ENCODE assay signal across 16 cellular contexts in the genomic region with DNA sequence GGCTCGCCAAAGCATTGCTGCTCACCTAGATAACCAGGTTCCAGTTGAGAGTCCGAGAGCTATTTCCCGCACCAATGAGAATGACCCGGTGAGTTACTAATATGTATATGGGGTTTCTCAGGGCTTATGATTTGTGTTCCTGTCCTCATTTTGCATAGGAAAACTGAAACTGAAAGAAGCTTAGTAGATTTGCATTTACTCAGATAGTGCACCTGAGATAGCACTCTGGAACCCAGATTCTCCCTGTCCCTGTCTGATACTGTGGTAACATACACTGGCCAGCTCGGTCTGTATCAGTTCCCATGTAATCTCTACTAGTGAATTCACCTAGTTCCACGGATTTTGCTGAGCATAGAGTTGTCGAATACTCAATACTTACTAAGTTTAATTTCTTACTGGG. TPM values are rescaled to one million over a fixed set of nuclear protein-coding genes. Genes with fewer than 3 reads are reported as not detected.
DNase-seq lines count a peak whose midpoint lies in the region; ATAC-seq and TF ChIP-seq lines count a peak whose summit lies in the region.
"Had no signal": no experiment of that assay in that cellular context is flagged by ENCODE, and none has a peak within 500 bp of the region (broad histone marks: within the 10 kb centered on the region; RNA-seq: fewer than 3 reads in every experiment).

No MANE protein-coding gene starts in this region.

- H3K9me2 ChIP-seq in Karpas-422 (replicated peaks; ENCODE audit: insufficient read depth, low read length), result no peaks in the 10 kb centered on the region

- H3K4me2 ChIP-seq in Karpas-422 (ENCODE audit: low read depth, low read length, poor library complexity, severe bottlenecking), result peak overlapping the region; percentile 44

- CTCF ChIA-PET in activated CD8-positive, alpha-beta T cell treated with anti-CD3 and anti-CD28 coated beads, Interleukin-2, amount 10 ng/mL, durations not matched to agents 7 days and 5 days (lab: Charles Lee), result no interaction called here
- CTCF ChIA-PET in activated CD8-positive, alpha-beta T cell treated with anti-CD3 and anti-CD28 coated beads for 36 hours (lab: Charles Lee), result interaction anchor here (1.4 kb wide), 2 partner anchors 9 to 467 kb away, joined by 3 read pairs; no protein-coding TSS in a partner anchor

- ATAC-seq in activated CD8-positive, alpha-beta T cell treated with anti-CD3 and anti-CD28 coated beads, Interleukin-2, amount 10 ng/mL, durations not matched to agents 7 days and 5 days, result peak; percentile 37
- no peak for ATAC-seq in activated CD8-positive, alpha-beta T cell treated with anti-CD3 and anti-CD28 coated beads for 36 hours
- ATAC-seq in GM21717 (IDR thresholded peaks at IDR 0.05; ENCODE audit: unreplicated experiment) (peak; percentile 69), GM21786 (IDR thresholded peaks at IDR 0.05; ENCODE audit: unreplicated experiment) (no peak), GM19452 (IDR thresholded peaks at IDR 0.05; ENCODE audit: unreplicated experiment) (no peak)
- no peak for ATAC-seq in stimulated activated effector memory CD8-positive, alpha-beta T cell treated with anti-CD3 and anti-CD28 coated beads, Interleukin-12 subunit alpha, Interleukin-12 subunit beta, amount 100 ng/mL, for 72 hours
- ATAC-seq: activated naive CD8-positive, alpha-beta T cell treated with anti-CD3 and anti-CD28 coated beads, Interleukin-2, amount 50 U/mL, for 24 hours had no signal

- no peak for DNase-seq in activated CD8-positive, alpha-beta T cell treated with anti-CD3 and anti-CD28 coated beads, Interleukin-2, amount 10 ng/mL, durations not matched to agents 7 days and 5 days
- no peak for DNase-seq in activated CD8-positive, alpha-beta T cell treated with anti-CD3 and anti-CD28 coated beads for 36 hours
- peak; percentile 61 for DNase-seq in Karpas-422
- DNase-seq in stimulated activated effector memory CD8-positive, alpha-beta T cell treated with anti-CD3 and anti-CD28 coated beads, Interleukin-12 subunit alpha, Interleukin-12 subunit beta, amount 100 ng/mL, for 72 hours (ENCODE audit: low spot score in 2 of 2), result no peak
- DNase-seq in superior temporal gyrus (ENCODE audit: extremely low spot score), result no peak
- DNase-seq: activated naive CD8-positive, alpha-beta T cell treated with anti-CD3 and anti-CD28 coated beads, Interleukin-2, amount 50 U/mL, for 24 hours; cerebellar nuclear complex; GDM1; H9; KBM-7; NCI-H1694 treated with DMSO at 0.1 percent for 48 hours; NCI-H69; trophoblast cell had no signal

- no peak overlapping the region for H3K4me3 ChIP-seq in Karpas-422 (ENCODE audit: low read length)

- H3K4me3 Mint-ChIP-seq in activated CD8-positive, alpha-beta T cell treated with anti-CD3 and anti-CD28 coated beads, Interleukin-2, amount 10 ng/mL, durations not matched to agents 7 days and 5 days, result no peak overlapping the region
- H3K4me3 Mint-ChIP-seq in activated CD8-positive, alpha-beta T cell treated with anti-CD3 and anti-CD28 coated beads for 36 hours, result no peak overlapping the region
- no peak overlapping the region for H3K4me3 Mint-ChIP-seq in stimulated activated effector memory CD8-positive, alpha-beta T cell treated with anti-CD3 and anti-CD28 coated beads, Interleukin-12 subunit alpha, Interleukin-12 subunit beta, amount 100 ng/mL, for 72 hours
- H3K4me3 Mint-ChIP-seq: activated naive CD8-positive, alpha-beta T cell treated with anti-CD3 and anti-CD28 coated beads, Interleukin-2, amount 50 U/mL, for 24 hours; H9 had no signal

- H4K20me1 ChIP-seq in Karpas-422 (ENCODE audit: insufficient read depth, low read depth, low read length), result no peaks in the 10 kb centered on the region

- intact Hi-C loops in activated CD8-positive, alpha-beta T cell treated with anti-CD3 and anti-CD28 coated beads for 36 hours (cut with micrococcal nuclease), result no loop called here

- no peaks in the 10 kb centered on the region for H3K27me3 Mint-ChIP-seq in activated CD8-positive, alpha-beta T cell treated with anti-CD3 and anti-CD28 coated beads, Interleukin-2, amount 10 ng/mL, durations not matched to agents 7 days and 5 days (ENCODE audit: low read depth)
- H3K27me3 Mint-ChIP-seq in activated CD8-positive, alpha-beta T cell treated with anti-CD3 and anti-CD28 coated beads for 36 hours, result no peaks in the 10 kb centered on the region
- H3K27me3 Mint-ChIP-seq: activated naive CD8-positive, alpha-beta T cell treated with anti-CD3 and anti-CD28 coated beads, Interleukin-2, amount 50 U/mL, for 24 hours had no signal

- H3K9ac ChIP-seq in Karpas-422 (ENCODE audit: low read length), result no peak overlapping the region

- peaks cover 53% of the 10 kb centered on the region for H3K36me3 Mint-ChIP-seq in activated CD8-positive, alpha-beta T cell treated with anti-CD3 and anti-CD28 coated beads, Interleukin-2, amount 10 ng/mL, durations not matched to agents 7 days and 5 days (ENCODE audit: low read depth)
- H3K36me3 Mint-ChIP-seq in activated CD8-positive, alpha-beta T cell treated with anti-CD3 and anti-CD28 coated beads for 36 hours (ENCODE audit: low read depth), result peaks cover 28% of the 10 kb centered on the region
- peaks cover 81% of the 10 kb centered on the region for H3K36me3 Mint-ChIP-seq in stimulated activated effector memory CD8-positive, alpha-beta T cell treated with anti-CD3 and anti-CD28 coated beads, Interleukin-12 subunit alpha, Interleukin-12 subunit beta, amount 100 ng/mL, for 72 hours

- H3K27me3 ChIP-seq in Karpas-422 (ENCODE audit: low read length), result no peaks in the 10 kb centered on the region

- POLR2A ChIA-PET in activated CD8-positive, alpha-beta T cell treated with anti-CD3 and anti-CD28 coated beads, Interleukin-2, amount 10 ng/mL, durations not matched to agents 7 days and 5 days (lab: Charles Lee), result no interaction called here
- POLR2A ChIA-PET in activated CD8-positive, alpha-beta T cell treated with anti-CD3 and anti-CD28 coated beads for 36 hours (lab: Charles Lee), result no interaction called here

- peak overlapping the region; percentile 67 for H3K27ac Mint-ChIP-seq in activated CD8-positive, alpha-beta T cell treated with anti-CD3 and anti-CD28 coated beads, Interleukin-2, amount 10 ng/mL, durations not matched to agents 7 days and 5 days
- no peak overlapping the region for H3K27ac Mint-ChIP-seq in activated CD8-positive, alpha-beta T cell treated with anti-CD3 and anti-CD28 coated beads for 36 hours
- H3K27ac Mint-ChIP-seq in stimulated activated effector memory CD8-positive, alpha-beta T cell treated with anti-CD3 and anti-CD28 coated beads, Interleukin-12 subunit alpha, Interleukin-12 subunit beta, amount 100 ng/mL, for 72 hours, result peak overlapping the region; percentile 60
- H3K27ac Mint-ChIP-seq: activated naive CD8-positive, alpha-beta T cell treated with anti-CD3 and anti-CD28 coated beads, Interleukin-2, amount 50 U/mL, for 24 hours; H9 had no signal

- H2AFZ ChIP-seq in Karpas-422 (ENCODE audit: low read length), result no peak overlapping the region

- peaks cover 63% of the 10 kb centered on the region for H3K79me2 ChIP-seq in Karpas-422 (ENCODE audit: low read length)

- no peaks in the 10 kb centered on the region for H3K9me3 ChIP-seq in Karpas-422 (ENCODE audit: low read length)

- no peak for TF ChIP-seq CTCF in activated CD8-positive, alpha-beta T cell treated with anti-CD3 and anti-CD28 coated beads for 36 hours (IDR thresholded peaks at IDR 0.05)

- peak overlapping the region; percentile 1; the same call in 1 of the 2 replicates for H3K27ac ChIP-seq in Karpas-422 (ENCODE audit: low read length)

- H3K4me1 ChIP-seq in Karpas-422 (ENCODE audit: low read length), result peaks cover 24% of the 10 kb centered on the region

- peaks cover 16% of the 10 kb centered on the region for H3K4me1 Mint-ChIP-seq in activated CD8-positive, alpha-beta T cell treated with anti-CD3 and anti-CD28 coated beads, Interleukin-2, amount 10 ng/mL, durations not matched to agents 7 days and 5 days (ENCODE audit: low read depth)
- H3K4me1 Mint-ChIP-seq in activated CD8-positive, alpha-beta T cell treated with anti-CD3 and anti-CD28 coated beads for 36 hours (ENCODE audit: low read depth), result peaks cover 9% of the 10 kb centered on the region
- no peaks in the 10 kb centered on the region for H3K4me1 Mint-ChIP-seq in stimulated activated effector memory CD8-positive, alpha-beta T cell treated with anti-CD3 and anti-CD28 coated beads, Interleukin-12 subunit alpha, Interleukin-12 subunit beta, amount 100 ng/mL, for 72 hours
- H3K4me1 Mint-ChIP-seq: H9 had no signal

- H3K9me3 Mint-ChIP-seq in activated CD8-positive, alpha-beta T cell treated with anti-CD3 and anti-CD28 coated beads, Interleukin-2, amount 10 ng/mL, durations not matched to agents 7 days and 5 days (ENCODE audit: insufficient read depth), result no peaks in the 10 kb centered on the region
- no peaks in the 10 kb centered on the region for H3K9me3 Mint-ChIP-seq in activated CD8-positive, alpha-beta T cell treated with anti-CD3 and anti-CD28 coated beads for 36 hours
- no peaks in the 10 kb centered on the region for H3K9me3 Mint-ChIP-seq in stimulated activated effector memory CD8-positive, alpha-beta T cell treated with anti-CD3 and anti-CD28 coated beads, Interleukin-12 subunit alpha, Interleukin-12 subunit beta, amount 100 ng/mL, for 72 hours
- H3K9me3 Mint-ChIP-seq: activated naive CD8-positive, alpha-beta T cell treated with anti-CD3 and anti-CD28 coated beads, Interleukin-2, amount 50 U/mL, for 24 hours; H9 had no signal

- peaks cover 35% of the 10 kb centered on the region; the same call in 1 of the 2 replicates for H3K36me3 ChIP-seq in Karpas-422 (ENCODE audit: insufficient read depth, low read length)

RNA-seq across cellular contexts. Expression of gene DAP3, which starts 28.1 kb away (rescaled TPM):
- 100 to 1,000 TPM; 120 to 135 TPM for total RNA-seq in activated CD8-positive, alpha-beta T cell treated with anti-CD3 and anti-CD28 coated beads, Interleukin-2, amount 10 ng/mL, durations not matched to agents 7 days and 5 days
- total RNA-seq in activated CD8-positive, alpha-beta T cell treated with anti-CD3 and anti-CD28 coated beads for 36 hours, result 100 to 1,000 TPM; 160 to 173 TPM
- 102 and 107 TPM in 2 replicates for total RNA-seq in Karpas-422 (2014; rRNA removed; shearing (Covaris generic); ENCODE audit: low replicate concordance)

RNA-seq across cellular contexts. Expression of gene YY1AP1, which starts 28.5 kb away (rescaled TPM):
- total RNA-seq in activated CD8-positive, alpha-beta T cell treated with anti-CD3 and anti-CD28 coated beads, Interleukin-2, amount 10 ng/mL, durations not matched to agents 7 days and 5 days, result 10 to 100 TPM; 63.8 to 68.9 TPM
- 10 to 100 TPM; 56.2 to 60.5 TPM for total RNA-seq in activated CD8-positive, alpha-beta T cell treated with anti-CD3 and anti-CD28 coated beads for 36 hours
- 54.4 and 67.0 TPM in 2 replicates for total RNA-seq in Karpas-422 (2014; rRNA removed; shearing (Covaris generic); ENCODE audit: low replicate concordance)

Comparison
In these comparisons a context has a peak if more than half of its experiments do, and no peak if none do; other contexts are left out.
1. ATAC-seq: peak in activated CD8-positive, alpha-beta T cell treated with anti-CD3 and anti-CD28 coated beads, Interleukin-2, amount 10 ng/mL, durations not matched to agents 7 days and 5 days (single experiment) and GM21717 (single experiment); none in activated CD8-positive, alpha-beta T cell treated with anti-CD3 and anti-CD28 coated beads for 36 hours (single experiment), stimulated activated effector memory CD8-positive, alpha-beta T cell treated with anti-CD3 and anti-CD28 coated beads, Interleukin-12 subunit alpha, Interleukin-12 subunit beta, amount 100 ng/mL, for 72 hours (single experiment), GM21786 (single experiment) and GM19452 (single experiment).